Comparison of ENCODE assay signal across 8 cellular contexts in genomic region chr4:159487284-159487747, GRCh38.
DNase-seq lines count a peak whose midpoint lies in the region; ATAC-seq, FAIRE-seq and TF ChIP-seq lines count a peak whose summit lies in the region.

No MANE protein-coding gene starts in this region.

- peaks cover 0 to 7% of the 10 kb centered on the region in 2 donors for H3K27me3 ChIP-seq in breast epithelium

- ATAC-seq in Right ventricle myocardium superior (ENCODE audit: poor library complexity) (peak; percentile 88), Right ventricle myocardium inferior (no peak), GM21737 (IDR thresholded peaks at IDR 0.05; ENCODE audit: unreplicated experiment) (peak; percentile 95)
- peak; percentile 64 for ATAC-seq in stimulated activated effector memory CD8-positive, alpha-beta T cell treated with anti-CD3 and anti-CD28 coated beads, Interleukin-12 subunit alpha, Interleukin-12 subunit beta, amount 100 ng/mL, for 72 hours

- H3K4me1 Mint-ChIP-seq in stimulated activated effector memory CD8-positive, alpha-beta T cell treated with anti-CD3 and anti-CD28 coated beads, Interleukin-12 subunit alpha, Interleukin-12 subunit beta, amount 100 ng/mL, for 72 hours, result no peaks in the 10 kb centered on the region

- H3K4me3 Mint-ChIP-seq in stimulated activated effector memory CD8-positive, alpha-beta T cell treated with anti-CD3 and anti-CD28 coated beads, Interleukin-12 subunit alpha, Interleukin-12 subunit beta, amount 100 ng/mL, for 72 hours, result no peak overlapping the region

- intact Hi-C loops in Right ventricle myocardium superior (cut with DNase I), result no loop called here
- intact Hi-C loops in Right ventricle myocardium inferior (cut with DNase I), result no loop called here
- intact Hi-C loops in breast epithelium (cut with DNase I; ENCODE audit: low total_unique reads), result no loop called here

- H3K9me3 Mint-ChIP-seq in stimulated activated effector memory CD8-positive, alpha-beta T cell treated with anti-CD3 and anti-CD28 coated beads, Interleukin-12 subunit alpha, Interleukin-12 subunit beta, amount 100 ng/mL, for 72 hours, result peaks cover 5% of the 10 kb centered on the region

- no peaks in the 10 kb centered on the region for H3K36me3 Mint-ChIP-seq in stimulated activated effector memory CD8-positive, alpha-beta T cell treated with anti-CD3 and anti-CD28 coated beads, Interleukin-12 subunit alpha, Interleukin-12 subunit beta, amount 100 ng/mL, for 72 hours

- TF ChIP-seq CTCF in breast epithelium (IDR thresholded peaks at IDR 0.05), result peak; percentile 26 to 75 (median 74)

- FAIRE-seq in RCC 7860 (lab: Jason Lieb, UNC) (no peak), islet of Langerhans (lab: Jason Lieb, UNC) (peak; percentile 93)

- no peak overlapping the region for H3K27ac ChIP-seq in breast epithelium

- no peak overlapping the region for H3K4me3 ChIP-seq in breast epithelium

- no peak overlapping the region for H3K27ac Mint-ChIP-seq in stimulated activated effector memory CD8-positive, alpha-beta T cell treated with anti-CD3 and anti-CD28 coated beads, Interleukin-12 subunit alpha, Interleukin-12 subunit beta, amount 100 ng/mL, for 72 hours

- H3K36me3 ChIP-seq in breast epithelium, result no peaks in the 10 kb centered on the region

- TF ChIP-seq POLR2A in breast epithelium (IDR thresholded peaks at IDR 0.05), result no peak

- no peaks in the 10 kb centered on the region for H3K4me1 ChIP-seq in breast epithelium

- DNase-seq in Right ventricle myocardium superior (no peak), Right ventricle myocardium inferior (ENCODE audit: missing footprints) (no peak), HuH-7 (ENCODE audit: low spot score) (peak; percentile 39), RCC 7860 (ENCODE audit: low spot score) (peak; percentile 60), breast epithelium (ENCODE audit: low spot score in 2 of 2) (peak in 1 of 2 donors; percentile 30)
- DNase-seq in stimulated activated effector memory CD8-positive, alpha-beta T cell treated with anti-CD3 and anti-CD28 coated beads, Interleukin-12 subunit alpha, Interleukin-12 subunit beta, amount 100 ng/mL, for 72 hours (ENCODE audit: low spot score in 2 of 2), result peak in 1 of 2 donors; percentile 49

- H3K9me3 ChIP-seq in breast epithelium, result peaks cover 4 to 11% of the 10 kb centered on the region in 2 donors

Comparison
In these comparisons a context has a peak if more than half of its experiments do, and no peak if none do; other contexts are left out.
1. DNase-seq: peak in HuH-7 (single experiment) and RCC 7860 (single experiment); none in Right ventricle myocardium superior (single experiment) and Right ventricle myocardium inferior (single experiment).